ENCODE assay signal across 16 cellular contexts in the genomic region with DNA sequence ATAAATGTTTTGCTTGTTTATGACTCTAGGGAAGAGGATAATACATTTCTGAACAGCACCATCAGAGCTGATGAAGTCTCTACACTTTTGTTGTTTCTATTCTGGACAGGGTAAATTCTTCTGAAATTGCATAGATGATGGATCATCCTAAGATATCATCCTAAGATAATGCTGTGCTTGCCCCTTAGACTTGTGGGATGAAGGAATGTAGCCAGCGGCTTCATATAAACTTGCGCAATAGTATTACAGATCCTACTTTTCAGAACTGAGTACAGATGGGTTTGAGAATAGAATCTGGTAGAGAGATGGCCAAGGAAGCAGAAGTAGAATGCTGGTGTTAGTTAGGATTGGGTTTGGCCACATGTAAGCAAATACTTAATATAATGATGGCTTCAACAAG.
DNase-seq lines count a peak whose midpoint lies in the region; FAIRE-seq and TF ChIP-seq lines count a peak whose summit lies in the region.
"Had no signal": no experiment of that assay in that cellular context is flagged by ENCODE, and none has a peak within 500 bp of the region (broad histone marks: within the 10 kb centered on the region; RNA-seq: fewer than 3 reads in every experiment).

No MANE protein-coding gene starts in this region.

- peak; percentile 5 for DNase-seq in EL
- peak; percentile 47 for DNase-seq in LHCN-M2 (ENCODE audit: low read depth)
- no peak for DNase-seq in H1 (ENCODE audit: low read depth in 1 of 2, low spot score in 2 of 2)
- no peak for DNase-seq in mesothelial cell of epicardium (ENCODE audit: low spot score in 2 of 2, unreplicated experiment in 2 of 2)
- DNase-seq in A673 (ENCODE audit: low spot score) = no peak
- no peak for DNase-seq in foreskin melanocyte
- DNase-seq in SW480 (ENCODE audit: low spot score) = no peak
- no peak for DNase-seq in pons (ENCODE audit: low spot score)
- DNase-seq: CD8-positive, alpha-beta memory T cell; NCI-H1436 treated with DMSO at 0.1 percent for 48 hours; NCI-H2029 treated with DMSO at 0.1 percent for 48 hours; NCI-H510A; NCI-H82 had no signal

- H4K91ac ChIP-seq in H1 (replicated peaks; ENCODE audit: insufficient read length, low read length) = no peak overlapping the region

- no peak overlapping the region for H3K9ac ChIP-seq in H1 (replicated peaks in 1 of 4; ENCODE audit: extremely low read depth in 1 of 4, low read depth in 3 of 4, low read length in 3 of 4)
- H3K9ac ChIP-seq: BLaER1 had no signal

- POLR2A ChIA-PET in H1 (lab: Charles Lee; ENCODE audit: partially characterized antibody) (no interaction called here), A673 (lab: Charles Lee; ENCODE audit: low non-redundant PET) (no interaction called here)

- peak overlapping the region; percentile 63 for H3K27ac Mint-ChIP-seq in mesothelial cell of epicardium
- H3K27ac Mint-ChIP-seq: CD8-positive, alpha-beta memory T cell had no signal

- no peak overlapping the region for H2BK20ac ChIP-seq in H1 (ENCODE audit: low read length)

- no peak overlapping the region for H3K18ac ChIP-seq in H1 (ENCODE audit: extremely low read depth, low read length)

- intact Hi-C loops in A673 (cut with micrococcal nuclease; ENCODE audit: unreplicated experiment) = no loop called here

- H3K79me1 ChIP-seq in H1 (ENCODE audit: low read depth, low read length) = no peaks in the 10 kb centered on the region

- no peak for TF ChIP-seq POLR2A in H1 (IDR thresholded peaks at IDR 0.05; ENCODE audit: control extremely low read depth in 1 of 2, low read depth in 2 of 2, low read length in 2 of 2)

- no TSS peak for BruUV-seq in A673 (replicated peaks; lab: Mats Ljungman, UMichigan)

- H3K23ac ChIP-seq in H1 (ENCODE audit: insufficient read length) = no peak overlapping the region

- H2AFZ ChIP-seq in H1 (ENCODE audit: low read length) = no peak overlapping the region

- H2AK5ac ChIP-seq in H1 (ENCODE audit: low read depth, low read length) = no peak overlapping the region

- H3K23me2 ChIP-seq in H1 (ENCODE audit: low read depth, low read length) = no peaks in the 10 kb centered on the region

- no peaks in the 10 kb centered on the region for H3K9me3 Mint-ChIP-seq in mesothelial cell of epicardium
- H3K9me3 Mint-ChIP-seq: CD8-positive, alpha-beta memory T cell had no signal

- H4K20me1 ChIP-seq in H1 (replicated peaks in 1 of 2; ENCODE audit: control insufficient read depth in 1 of 2, insufficient read depth in 2 of 2, low read length in 2 of 2) = no peaks in the 10 kb centered on the region
- H4K20me1 ChIP-seq: BLaER1 had no signal

- CTCF ChIA-PET in H1 (lab: Charles Lee; ENCODE audit: partially characterized antibody) (interaction anchor here (0.9 kb wide), 1 partner anchor 51 kb away, joined by 3 read pairs; no protein-coding TSS in a partner anchor), A673 (lab: Charles Lee) (no interaction called here)

- H3K36me3 Mint-ChIP-seq in mesothelial cell of epicardium = no peaks in the 10 kb centered on the region
- H3K36me3 Mint-ChIP-seq: CD8-positive, alpha-beta memory T cell had no signal

- no peak overlapping the region for H4K5ac ChIP-seq in H1 (ENCODE audit: insufficient read length, low read depth, low read length)

- H3K36me3 ChIP-seq in H1 (ENCODE audit: control insufficient read depth in 2 of 4, insufficient read depth in 4 of 4, low read length in 3 of 4) = no peaks in the 10 kb centered on the region
- H3K36me3 ChIP-seq in A673 (ENCODE audit: insufficient read depth, low read length, poor library complexity, severe bottlenecking) = no peaks in the 10 kb centered on the region
- H3K36me3 ChIP-seq: BLaER1, HAP-1 had no signal

- no peaks in the 10 kb centered on the region for H3K27me3 ChIP-seq in H1 (replicated peaks in 1 of 4; ENCODE audit: control insufficient read depth in 3 of 4, extremely low read depth in 1 of 4, insufficient read depth in 3 of 4, low read length in 3 of 4)
- no peaks in the 10 kb centered on the region for H3K27me3 ChIP-seq in A673 (replicated peaks; ENCODE audit: insufficient read depth, low read depth, low read length, poor library complexity)
- H3K27me3 ChIP-seq: BLaER1 had no signal

- H3K56ac ChIP-seq in H1 (replicated peaks; ENCODE audit: insufficient read length, low read depth, low read length) = no peak overlapping the region

- H2BK5ac ChIP-seq in H1 (ENCODE audit: low read depth, low read length) = no peak overlapping the region

- no peak overlapping the region for H2BK120ac ChIP-seq in H1 (replicated peaks; ENCODE audit: low read depth, low read length)

- FAIRE-seq in H1 (lab: Jason Lieb, UNC) = no peak

- H2BK15ac ChIP-seq in H1 (ENCODE audit: low read length) = no peak overlapping the region

- H3K4me3 Mint-ChIP-seq in mesothelial cell of epicardium = no peak overlapping the region
- H3K4me3 Mint-ChIP-seq: CD8-positive, alpha-beta memory T cell had no signal

- TF ChIP-seq EP300 in H1 (IDR thresholded peaks at IDR 0.05; ENCODE audit: borderline replicate concordance in 1 of 2, low read depth in 2 of 2, low read length in 2 of 2) = no peak

- TF ChIP-seq CTCF in H1 (IDR thresholded peaks at IDR 0.05; ENCODE audit: control extremely low read depth in 1 of 3, insufficient read depth in 1 of 3, low read depth in 1 of 3, low read length in 3 of 3) (no peak), mesothelial cell of epicardium (IDR thresholded peaks at IDR 0.05; ENCODE audit: unreplicated experiment) (no peak), A673 (conservative IDR thresholded peaks at IDR 0.05; ENCODE audit: low read depth, low read length) (no peak)

- no peak for TF ChIP-seq RAD21 in H1 (IDR thresholded peaks at IDR 0.05 in 1 of 2, conservative IDR thresholded peaks at IDR 0.05 in 1 of 2; ENCODE audit: low read depth in 2 of 2, low read length in 2 of 2)

- no peak overlapping the region for H3K14ac ChIP-seq in H1 (ENCODE audit: insufficient read length)

- H2BK12ac ChIP-seq in H1 (ENCODE audit: low read depth, low read length) = no peak overlapping the region

- H3K4me3 ChIP-seq in H1 (ENCODE audit: extremely low read depth in 1 of 4, insufficient read depth in 2 of 4, low read depth in 3 of 4, low read length in 4 of 4) = no peak overlapping the region
- H3K4me3 ChIP-seq in A673 (ENCODE audit: low read depth, low read length, poor library complexity, severe bottlenecking) = no peak overlapping the region
- H3K4me3 ChIP-seq: BLaER1, HAP-1 had no signal

- H3K4ac ChIP-seq in H1 (replicated peaks; ENCODE audit: insufficient read length, low read depth, low read length) = no peak overlapping the region

- no peaks in the 10 kb centered on the region for H3K27me3 Mint-ChIP-seq in mesothelial cell of epicardium (ENCODE audit: low read depth)

- no peaks in the 10 kb centered on the region for H3K79me2 ChIP-seq in H1 (ENCODE audit: control insufficient read depth in 1 of 2, insufficient read depth in 2 of 2, low read length in 2 of 2)

- H3K4me1 ChIP-seq in H1 (replicated peaks in 1 of 4; ENCODE audit: control insufficient read depth in 3 of 4, insufficient read depth in 4 of 4, low read length in 3 of 4) (no peaks in the 10 kb centered on the region), A673 (ENCODE audit: insufficient read depth, low read length, poor library complexity, severe bottlenecking) (peaks cover 12% of the 10 kb centered on the region)
- H3K4me1 ChIP-seq: BLaER1, HAP-1 had no signal

- 96% methylated on average over 2 of the region's 2 CpGs; no CpG with 5 or more reads in 1 of the 2 experiments for WGBS in H1 (ENCODE audit: extremely low coverage in 1 of 2, insufficient coverage in 1 of 2, insufficient read length in 1 of 2, insufficient replicate concordance in 2 of 2, low coverage in 1 of 2, low lambda C conversion rate in 2 of 2, missing lambda C conversion rate in 1 of 2), 2 experiments

- H3K4me2 ChIP-seq in H1 (ENCODE audit: insufficient read depth in 1 of 2, low read depth in 2 of 2, low read length in 2 of 2) = no peak overlapping the region
- H3K4me2 ChIP-seq: BLaER1 had no signal

- H3K4me1 Mint-ChIP-seq in mesothelial cell of epicardium = peaks cover 56% of the 10 kb centered on the region
- H3K4me1 Mint-ChIP-seq: CD8-positive, alpha-beta memory T cell had no signal

- no peak overlapping the region for H3K27ac ChIP-seq in H1 (ENCODE audit: low read depth, low read length)
- H3K27ac ChIP-seq in A673 (ENCODE audit: low read depth, low read length, poor library complexity, severe bottlenecking) = no peak overlapping the region
- H3K27ac ChIP-seq: BLaER1, SK-N-MC had no signal

- H4K8ac ChIP-seq in H1 (ENCODE audit: extremely low read depth, insufficient read depth, low read length) = no peak overlapping the region

- H3K9me3 ChIP-seq in H1 (ENCODE audit: insufficient read depth in 2 of 2, low read depth in 1 of 2, low read length in 1 of 2) (no peaks in the 10 kb centered on the region), A673 (ENCODE audit: low read depth, low read length, poor library complexity, severe bottlenecking) (no peaks in the 10 kb centered on the region)
- H3K9me3 ChIP-seq: BLaER1, HAP-1 had no signal

TF ChIP-seq in H1, 55 proteins besides CTCF, POLR2A, EP300 and RAD21:
- TF ChIP-seq CTBP2 (IDR thresholded peaks at IDR 0.05; ENCODE audit: borderline replicate concordance, insufficient read depth, insufficient read length, low read length) (no peak), CEBPB (IDR thresholded peaks at IDR 0.05; ENCODE audit: low read depth, low read length) (peak; percentile 65; the same call in 1 of the 2 replicates)
TF ChIP-seq in H1: peak in this region for 1.

Comparison
In these comparisons a context has a peak if more than half of its experiments do, and no peak if none do; other contexts are left out.
1. DNase-seq: peak in EL (single experiment) and LHCN-M2 (single experiment); none in H1 (0 of 2), mesothelial cell of epicardium (0 of 2), A673 (single experiment), foreskin melanocyte (single experiment), SW480 (single experiment) and pons (single experiment).